In genomic region chr14:60656755-60657608, GRCh38 we compare ENCODE assay signal across 8 cellular contexts. TPM values are rescaled to one million over a fixed set of nuclear protein-coding genes. Genes with fewer than 3 reads are reported as not detected.
A peak's percentile ranks its signal among the peaks of the same experiment; 100 is the strongest.
DNase-seq lines count a peak whose midpoint lies in the region; ATAC-seq, FAIRE-seq and TF ChIP-seq lines count a peak whose summit lies in the region.

No MANE protein-coding gene starts in this region.

- peak overlapping the region; percentile 86 for H2AFZ ChIP-seq in H1 (ENCODE audit: low read length)

- H3K14ac ChIP-seq in H1 (ENCODE audit: insufficient read length): no peak overlapping the region

- peaks cover 56% of the 10 kb centered on the region for H3K4me1 ChIP-seq in HUES48 (ENCODE audit: control insufficient read depth, insufficient read depth, low read length)
- H3K4me1 ChIP-seq in H1 (replicated peaks in 1 of 4; ENCODE audit: control insufficient read depth in 3 of 4, insufficient read depth in 4 of 4, low read length in 3 of 4): peaks cover 11 to 28% (median 17%) of the 10 kb centered on the region in 4 experiments
- H3K4me1 ChIP-seq in mononuclear cell (ENCODE audit: insufficient read depth, low read length): peaks cover 41% of the 10 kb centered on the region

- CTCF ChIA-PET in activated CD4-positive, alpha-beta T cell treated with anti-CD3 and anti-CD28 coated beads, Interleukin-2, amount 10 ng/mL, durations not matched to agents 7 days and 5 days (lab: Charles Lee): interaction anchor here (0.6 to 1.6 kb wide), 4 partner anchors 11 to 562 kb away, joined by 3 to 4 read pairs (median 3); no protein-coding TSS in a partner anchor
- CTCF ChIA-PET in H1 (lab: Charles Lee; ENCODE audit: partially characterized antibody): interaction anchor here (0.5 to 2.7 kb wide), 20 partner anchors 8 to 370 kb away, joined by 3 to 12 read pairs (median 3); partner anchors contain the start of genes MNAT1, SLC38A6 and TRMT5

- 0 out of 2 replicates have a peak overlapping the region, but pooled peaks have one; percentile 1 for H2BK5ac ChIP-seq in H1 (ENCODE audit: low read depth, low read length)

- no peaks in the 10 kb centered on the region for H3K79me2 ChIP-seq in H1 (ENCODE audit: control insufficient read depth in 1 of 2, insufficient read depth in 2 of 2, low read length in 2 of 2)

- peaks cover 21% of the 10 kb centered on the region for H3K23me2 ChIP-seq in H1 (ENCODE audit: low read depth, low read length)

- H3K36me3 Mint-ChIP-seq in activated CD4-positive, alpha-beta T cell treated with anti-CD3 and anti-CD28 coated beads, Interleukin-2, amount 10 ng/mL, durations not matched to agents 7 days and 5 days (ENCODE audit: low read depth): peaks cover 10% of the 10 kb centered on the region

- H3K27ac Mint-ChIP-seq in activated CD4-positive, alpha-beta T cell treated with anti-CD3 and anti-CD28 coated beads, Interleukin-2, amount 10 ng/mL, durations not matched to agents 7 days and 5 days: peak overlapping the region; percentile 46

- peak overlapping the region; percentile 76 to 84 for H3K4me2 ChIP-seq in H1 (ENCODE audit: insufficient read depth in 1 of 2, low read depth in 2 of 2, low read length in 2 of 2)

- no peak; a peak in 1 of 3 replicates for TF ChIP-seq POLR2A in H1 (IDR thresholded peaks at IDR 0.05; ENCODE audit: control extremely low read depth in 1 of 2, low read depth in 2 of 2, low read length in 2 of 2)

- TF ChIP-seq EP300 in H1 (IDR thresholded peaks at IDR 0.05; ENCODE audit: borderline replicate concordance in 1 of 2, low read depth in 2 of 2, low read length in 2 of 2): no peak

- FAIRE-seq in H1 (lab: Jason Lieb, UNC): no peak

- H2BK12ac ChIP-seq in H1 (ENCODE audit: low read depth, low read length): peak overlapping the region; percentile 89

- no peaks in the 10 kb centered on the region for H3K9me3 ChIP-seq in HUES48 (ENCODE audit: control insufficient read depth, insufficient read depth, low read length)
- H3K9me3 ChIP-seq in H1 (ENCODE audit: insufficient read depth in 2 of 2, low read depth in 1 of 2, low read length in 1 of 2): no peaks in the 10 kb centered on the region
- no peaks in the 10 kb centered on the region for H3K9me3 ChIP-seq in mononuclear cell (ENCODE audit: low read depth, low read length)

- TF ChIP-seq RAD21 in H1 (IDR thresholded peaks at IDR 0.05 in 1 of 2, conservative IDR thresholded peaks at IDR 0.05 in 1 of 2; ENCODE audit: low read depth in 2 of 2, low read length in 2 of 2): peak; percentile 71 to 72

- H3K9me3 Mint-ChIP-seq in activated CD4-positive, alpha-beta T cell treated with anti-CD3 and anti-CD28 coated beads, Interleukin-2, amount 10 ng/mL, durations not matched to agents 7 days and 5 days: no peaks in the 10 kb centered on the region

- no peak overlapping the region for H3K23ac ChIP-seq in H1 (ENCODE audit: insufficient read length)

- peaks cover 86% of the 10 kb centered on the region for H3K27me3 Mint-ChIP-seq in activated CD4-positive, alpha-beta T cell treated with anti-CD3 and anti-CD28 coated beads, Interleukin-2, amount 10 ng/mL, durations not matched to agents 7 days and 5 days

- peaks cover 2 to 10% of the 10 kb centered on the region in 2 experiments for H4K20me1 ChIP-seq in H1 (replicated peaks in 1 of 2; ENCODE audit: control insufficient read depth in 1 of 2, insufficient read depth in 2 of 2, low read length in 2 of 2)

- peak; percentile 30 to 51 (median 41) for TF ChIP-seq CTCF in H1 (IDR thresholded peaks at IDR 0.05; ENCODE audit: control extremely low read depth in 1 of 3, insufficient read depth in 1 of 3, low read depth in 1 of 3, low read length in 3 of 3)

- no peak overlapping the region for H3K4ac ChIP-seq in H1 (replicated peaks; ENCODE audit: insufficient read length, low read depth, low read length)

- DNase-seq in activated CD4-positive, alpha-beta T cell treated with anti-CD3 and anti-CD28 coated beads, Interleukin-2, amount 10 ng/mL, durations not matched to agents 7 days and 5 days: no peak
- no peak for DNase-seq in activated CD4-positive, alpha-beta T cell treated with anti-CD3 and anti-CD28 coated beads for 4 hours
- DNase-seq in SK-MEL-5 (ENCODE audit: low read depth, low spot score): peak; percentile 55
- peak in 1 of 2 experiments; percentile 87 for DNase-seq in H1 (ENCODE audit: low read depth in 1 of 2, low spot score in 2 of 2)
- no peak for DNase-seq in effector CD8-positive, alpha-beta T cell (lab: John Stamatoyannopoulos, UW)

- no peak overlapping the region for H2AK5ac ChIP-seq in H1 (ENCODE audit: low read depth, low read length)

- H2BK120ac ChIP-seq in H1 (replicated peaks; ENCODE audit: low read depth, low read length): peak overlapping the region; percentile 43

- peaks cover 43% of the 10 kb centered on the region for H3K4me1 Mint-ChIP-seq in activated CD4-positive, alpha-beta T cell treated with anti-CD3 and anti-CD28 coated beads, Interleukin-2, amount 10 ng/mL, durations not matched to agents 7 days and 5 days

- H3K36me3 ChIP-seq in HUES48 (ENCODE audit: control insufficient read depth, insufficient read depth, low read length) (no peaks in the 10 kb centered on the region), H1 (ENCODE audit: control insufficient read depth in 2 of 4, insufficient read depth in 4 of 4, low read length in 3 of 4) (no peaks in the 10 kb centered on the region; a peak in 1 of 8 replicates)

- H3K27ac ChIP-seq in HUES48 (ENCODE audit: low read depth, low read length): no peak overlapping the region
- no peak overlapping the region for H3K27ac ChIP-seq in H1 (ENCODE audit: low read depth, low read length)

- no peak overlapping the region for H2BK20ac ChIP-seq in H1 (ENCODE audit: low read length)

- H3K56ac ChIP-seq in H1 (replicated peaks; ENCODE audit: insufficient read length, low read depth, low read length): no peak overlapping the region

- WGBS in H1 (ENCODE audit: extremely low coverage in 1 of 2, insufficient coverage in 1 of 2, insufficient read length in 1 of 2, insufficient replicate concordance in 2 of 2, low coverage in 1 of 2, low lambda C conversion rate in 2 of 2, missing lambda C conversion rate in 1 of 2), 2 experiments: 0% methylated on average over 71 of the region's 88 CpGs; no CpG with 5 or more reads in 1 of the 2 experiments

- H3K27me3 ChIP-seq in HUES48 (ENCODE audit: control insufficient read depth, insufficient read depth, low read length): peaks cover 84% of the 10 kb centered on the region
- peaks cover 55 to 79% (median 74%) of the 10 kb centered on the region in 4 experiments for H3K27me3 ChIP-seq in H1 (replicated peaks in 1 of 4; ENCODE audit: control insufficient read depth in 3 of 4, extremely low read depth in 1 of 4, insufficient read depth in 3 of 4, low read length in 3 of 4)
- H3K27me3 ChIP-seq in mononuclear cell (ENCODE audit: insufficient read depth, low read length): peaks cover 96% of the 10 kb centered on the region

- in situ Hi-C loops in SK-MEL-5 (cut with HindIII; ENCODE audit: low pct_unique_long_range_greater_than_20kb, low sequenced_read_pairs): no loop called here

- H3K9ac ChIP-seq in HUES48 (ENCODE audit: low read depth, low read length) (peak overlapping the region; percentile 60), H1 (replicated peaks in 1 of 4; ENCODE audit: extremely low read depth in 1 of 4, low read depth in 3 of 4, low read length in 3 of 4) (peak overlapping the region in 3 of 4 experiments; percentile 29 to 63 (median 47); a peak in 6 of 7 replicates)

- H4K8ac ChIP-seq in H1 (ENCODE audit: extremely low read depth, insufficient read depth, low read length): no peak overlapping the region

- H4K91ac ChIP-seq in H1 (replicated peaks; ENCODE audit: insufficient read length, low read length): peak overlapping the region; percentile 44

- peak overlapping the region; percentile 73; the same call in 1 of the 2 replicates for H3K18ac ChIP-seq in H1 (ENCODE audit: extremely low read depth, low read length)

- peak overlapping the region; percentile 41; the same call in 1 of the 2 replicates for H2BK15ac ChIP-seq in H1 (ENCODE audit: low read length)

- ATAC-seq in GM21619 (IDR thresholded peaks at IDR 0.05; ENCODE audit: unreplicated experiment): peak; percentile 86

- POLR2A ChIA-PET in activated CD4-positive, alpha-beta T cell treated with anti-CD3 and anti-CD28 coated beads, Interleukin-2, amount 10 ng/mL, durations not matched to agents 7 days and 5 days (lab: Charles Lee): no interaction called here
- POLR2A ChIA-PET in H1 (lab: Charles Lee; ENCODE audit: partially characterized antibody): interaction anchor here (1.0 to 5.3 kb wide), 8 partner anchors 9 to 324 kb away, joined by 4 to 55 read pairs (median 5); partner anchors contain the start of genes SLC38A6 and TRMT5

- H3K79me1 ChIP-seq in H1 (ENCODE audit: low read depth, low read length): no peaks in the 10 kb centered on the region

- peak overlapping the region; percentile 78 for H3K4me3 Mint-ChIP-seq in activated CD4-positive, alpha-beta T cell treated with anti-CD3 and anti-CD28 coated beads, Interleukin-2, amount 10 ng/mL, durations not matched to agents 7 days and 5 days

- no peak overlapping the region for H4K5ac ChIP-seq in H1 (ENCODE audit: insufficient read length, low read depth, low read length)

- peak overlapping the region; percentile 74 for H3K4me3 ChIP-seq in HUES48 (ENCODE audit: low read depth, low read length)
- H3K4me3 ChIP-seq in H1 (ENCODE audit: extremely low read depth in 1 of 4, insufficient read depth in 2 of 4, low read depth in 3 of 4, low read length in 4 of 4): peak overlapping the region; percentile 57 to 77 (median 64)
- peak overlapping the region; percentile 39 for H3K4me3 ChIP-seq in mononuclear cell (ENCODE audit: low read length)

RNA-seq across cellular contexts. Expression of gene SIX1, which starts 7.7 kb away (rescaled TPM):
- not detected for total RNA-seq in activated CD4-positive, alpha-beta T cell treated with anti-CD3 and anti-CD28 coated beads, Interleukin-2, amount 10 ng/mL, durations not matched to agents 7 days and 5 days
- total RNA-seq in SK-MEL-5 (2014; rRNA removed; shearing (Covaris generic)): 2.3 and 3.3 TPM in 2 replicates
- polyA plus RNA-seq in SK-MEL-5 (2015; cell fraction: cytosol; rRNA removed): 3.9 and 5.2 TPM in 2 replicates
- 1.2 and 3.3 TPM in 2 replicates for polyA plus RNA-seq in SK-MEL-5 (2015; cell fraction: nucleus; rRNA removed)
- 0.46 and 0.69 TPM in 2 replicates for total RNA-seq in H1 (2021; fragmentation: NEBNext Ultra II Directional; extraction: Animal tissue kit (Norgen Biotek cat#: 25700))
- 0.03 and 0.11 TPM in 2 replicates for polyA plus RNA-seq in H1 (2011; rRNA removed)
- polyA plus RNA-seq in H1 (2011; cell fraction: cytosol; rRNA removed): 0.09 TPM
- 0.09 TPM for polyA plus RNA-seq in H1 (2011; cell fraction: nucleus; rRNA removed)
- polyA plus RNA-seq in H1 (2012, experiment 1 of 2): 0.04 to 0.16 TPM in 2 of 4 replicates, not detected in the others
- 0.07 TPM for polyA plus RNA-seq in H1 (2012, experiment 2 of 2)
- 0.45 TPM for polyA plus RNA-seq in H1 (2013, experiment 1 of 2)
- polyA plus RNA-seq in H1 (2013, experiment 2 of 2): 0.48 TPM
- 0.17 and 0.19 TPM in 2 replicates for polyA minus RNA-seq in H1 (2011; rRNA and poly(A)+ RNA removed)
- not detected for polyA minus RNA-seq in H1 (2011; cell fraction: cytosol; rRNA and poly(A)+ RNA removed)
- 0.50 TPM for polyA minus RNA-seq in H1 (2011; cell fraction: nucleus; rRNA and poly(A)+ RNA removed)
- not detected for total RNA-seq in mononuclear cell
